Comparison of ENCODE assay signal across 23 cellular contexts in genomic region chr1:32023351-32023750, GRCh38. TPM values are rescaled to one million over a fixed set of nuclear protein-coding genes. Genes with fewer than 3 reads are reported as not detected.
DNase-seq lines count a peak whose midpoint lies in the region; ATAC-seq and TF ChIP-seq lines count a peak whose summit lies in the region.
"Had no signal": no experiment of that assay in that cellular context is flagged by ENCODE, and none has a peak within 500 bp of the region (broad histone marks: within the 10 kb centered on the region; RNA-seq: fewer than 3 reads in every experiment).

No MANE protein-coding gene starts in this region.

- H3K27ac ChIP-seq in A673 (ENCODE audit: low read depth, low read length, poor library complexity, severe bottlenecking), result no peak overlapping the region
- no peak overlapping the region for H3K27ac ChIP-seq in CD8-positive, alpha-beta T cell (ENCODE audit: low read depth, low read length)
- no peak overlapping the region for H3K27ac ChIP-seq in transverse colon
- no peak overlapping the region for H3K27ac ChIP-seq in WERI-Rb-1
- H3K27ac ChIP-seq: brain microvascular endothelial cell, epithelial cell of prostate, skin epidermis had no signal

- DNase-seq in A673 (ENCODE audit: low spot score), result no peak
- DNase-seq in CD8-positive, alpha-beta T cell, result no peak
- DNase-seq in fibroblast of the aortic adventitia (ENCODE audit: low read depth), result peak; percentile 72
- no peak for DNase-seq in transverse colon
- DNase-seq in WERI-Rb-1, result no peak
- DNase-seq: activated CD4-positive, CD25-positive, alpha-beta regulatory T cell treated with anti-CD3 and anti-CD28 coated beads, Interleukin-2, amount 50 U/mL, for 72 hours; brain microvascular endothelial cell; CD8-positive, alpha-beta memory T cell; GOT3; Kasumi-1; naive B cell; NCI-H1105; NCI-H526; SW 1271 had no signal

- POLR2A ChIA-PET in A673 (lab: Charles Lee; ENCODE audit: low non-redundant PET), result interaction anchor here (0.7 kb wide), 1 partner anchor 147 kb away, joined by 5 read pairs; no protein-coding TSS in a partner anchor
- POLR2A ChIA-PET in CD8-positive, alpha-beta T cell (lab: Charles Lee), result interaction anchor here (1.0 to 1.4 kb wide), 3 partner anchors 10 to 84 kb away, joined by 3 read pairs; partner anchors contain the start of gene KPNA6

- peaks cover 64% of the 10 kb centered on the region for H3K4me1 Mint-ChIP-seq in CD8-positive, alpha-beta T cell (ENCODE audit: low read depth)
- H3K4me1 Mint-ChIP-seq in activated T-helper 17 cell treated with anti-CD3 and anti-CD28 coated beads, Interleukin-2, amount 50 U/mL, for 72 hours, result peaks cover 24% of the 10 kb centered on the region

- H3K4me3 Mint-ChIP-seq in CD8-positive, alpha-beta T cell, result no peak overlapping the region
- H3K4me3 Mint-ChIP-seq in activated T-helper 17 cell treated with anti-CD3 and anti-CD28 coated beads, Interleukin-2, amount 50 U/mL, for 72 hours, result no peak overlapping the region
- H3K4me3 Mint-ChIP-seq: dendritic cell treated with granulocyte-macrophage colony-stimulating factor and Interleukin-4, amounts not matched to agents 40 ng/mL and 50 ng/mL, for 4 days; memory B cell; stimulated activated naive CD8-positive, alpha-beta T cell treated with anti-CD3 and anti-CD28 coated beads, Interleukin-15, Interleukin-2, amounts not matched to agents 100 ng/mL and 50 ng/mL, for 24 hours had no signal

- TF ChIP-seq CTCF in A673 (conservative IDR thresholded peaks at IDR 0.05; ENCODE audit: low read depth, low read length), result no peak
- TF ChIP-seq CTCF in CD8-positive, alpha-beta T cell (IDR thresholded peaks at IDR 0.05), result no peak
- no peak for TF ChIP-seq CTCF in fibroblast of the aortic adventitia (IDR thresholded peaks at IDR 0.05; ENCODE audit: insufficient read depth, low read length)
- no peak for TF ChIP-seq CTCF in transverse colon (IDR thresholded peaks at IDR 0.05)
- TF ChIP-seq CTCF in WERI-Rb-1 (IDR thresholded peaks at IDR 0.05; ENCODE audit: low read depth, low read length), result no peak

- no peak for TF ChIP-seq POLR2A in transverse colon (IDR thresholded peaks at IDR 0.05)
- TF ChIP-seq POLR2A in GM18505 (IDR thresholded peaks at IDR 0.05; ENCODE audit: borderline replicate concordance, extremely low read depth, insufficient read depth, insufficient read length), result no peak

- 67 to 75% methylated on average over 3 of the region's 3 CpGs for WGBS in transverse colon (ENCODE audit: low coverage in 1 of 2), 2 donors

- H3K36me3 Mint-ChIP-seq in CD8-positive, alpha-beta T cell, result peaks cover 32% of the 10 kb centered on the region
- H3K36me3 Mint-ChIP-seq in activated T-helper 17 cell treated with anti-CD3 and anti-CD28 coated beads, Interleukin-2, amount 50 U/mL, for 72 hours (ENCODE audit: low read depth), result peaks cover 65% of the 10 kb centered on the region

- H3K4me3 ChIP-seq in A673 (ENCODE audit: low read depth, low read length, poor library complexity, severe bottlenecking) (no peak overlapping the region), fibroblast of the aortic adventitia (ENCODE audit: low read depth, low read length) (no peak overlapping the region), transverse colon (no peak overlapping the region), WERI-Rb-1 (ENCODE audit: low read depth, low read length) (no peak overlapping the region)
- no peak overlapping the region for H3K4me3 ChIP-seq in CD8-positive, alpha-beta T cell (ENCODE audit: low read depth, low read length)
- H3K4me3 ChIP-seq: skin epidermis, tibial nerve had no signal

- CTCF ChIA-PET in A673 (lab: Charles Lee), result no interaction called here
- CTCF ChIA-PET in CD8-positive, alpha-beta T cell (lab: Charles Lee), result interaction anchor here (0.7 to 2.5 kb wide), 5 partner anchors 9 to 58 kb away, joined by 3 to 6 read pairs (median 4); no protein-coding TSS in a partner anchor

- H3K36me3 ChIP-seq in A673 (ENCODE audit: insufficient read depth, low read length, poor library complexity, severe bottlenecking) (peaks cover 22% of the 10 kb centered on the region), transverse colon (no peaks in the 10 kb centered on the region), WERI-Rb-1 (peaks cover 72% of the 10 kb centered on the region)
- no peaks in the 10 kb centered on the region for H3K36me3 ChIP-seq in CD8-positive, alpha-beta T cell (ENCODE audit: insufficient read depth, low read length)

- H3K27me3 ChIP-seq in A673 (replicated peaks; ENCODE audit: insufficient read depth, low read depth, low read length, poor library complexity) (no peaks in the 10 kb centered on the region), transverse colon (no peaks in the 10 kb centered on the region), WERI-Rb-1 (ENCODE audit: insufficient read depth, low read depth, severe bottlenecking) (no peaks in the 10 kb centered on the region)
- H3K27me3 ChIP-seq in CD8-positive, alpha-beta T cell (ENCODE audit: insufficient read depth, low read length), result no peaks in the 10 kb centered on the region
- H3K27me3 ChIP-seq: brain microvascular endothelial cell, tibial nerve had no signal

- ATAC-seq in CD8-positive, alpha-beta T cell, result no peak
- ATAC-seq in activated T-helper 17 cell treated with anti-CD3 and anti-CD28 coated beads, Interleukin-2, amount 50 U/mL, for 72 hours (replicated peaks), result no peak
- ATAC-seq in HG02759 (IDR thresholded peaks at IDR 0.05; ENCODE audit: unreplicated experiment) (no peak), GM18505 (IDR thresholded peaks at IDR 0.05; ENCODE audit: unreplicated experiment) (no peak)

- H3K9me3 ChIP-seq in A673 (ENCODE audit: low read depth, low read length, poor library complexity, severe bottlenecking) (no peaks in the 10 kb centered on the region), transverse colon (no peaks in the 10 kb centered on the region), WERI-Rb-1 (ENCODE audit: severe bottlenecking) (no peaks in the 10 kb centered on the region)
- H3K9me3 ChIP-seq in CD8-positive, alpha-beta T cell (ENCODE audit: low read length), result no peaks in the 10 kb centered on the region
- H3K9me3 ChIP-seq: tibial nerve had no signal

- intact Hi-C loops in A673 (cut with micrococcal nuclease; ENCODE audit: unreplicated experiment) (no loop called here), transverse colon (cut with DNase I; ENCODE audit: low total_unique reads) (no loop called here)
- intact Hi-C loops in CD8-positive, alpha-beta T cell (cut with DNase I, micrococcal nuclease), result no loop called here

- peaks cover 17% of the 10 kb centered on the region for H3K4me1 ChIP-seq in A673 (ENCODE audit: insufficient read depth, low read length, poor library complexity, severe bottlenecking)
- peaks cover 37% of the 10 kb centered on the region for H3K4me1 ChIP-seq in CD8-positive, alpha-beta T cell (ENCODE audit: insufficient read depth, low read length)
- peaks cover 21 to 74% (median 49%) of the 10 kb centered on the region in 4 donors for H3K4me1 ChIP-seq in transverse colon

- no peaks in the 10 kb centered on the region for H3K9me3 Mint-ChIP-seq in CD8-positive, alpha-beta T cell
- no peaks in the 10 kb centered on the region for H3K9me3 Mint-ChIP-seq in activated T-helper 17 cell treated with anti-CD3 and anti-CD28 coated beads, Interleukin-2, amount 50 U/mL, for 72 hours
- H3K9me3 Mint-ChIP-seq: CD8-positive, alpha-beta memory T cell; dendritic cell treated with granulocyte-macrophage colony-stimulating factor and Interleukin-4, amounts not matched to agents 40 ng/mL and 50 ng/mL, for 4 days; memory B cell; naive B cell; stimulated activated naive CD8-positive, alpha-beta T cell treated with anti-CD3 and anti-CD28 coated beads, Interleukin-15, Interleukin-2, amounts not matched to agents 100 ng/mL and 50 ng/mL, for 24 hours had no signal

- no peak for TF ChIP-seq EP300 in transverse colon (IDR thresholded peaks at IDR 0.05; ENCODE audit: low read depth)

- H3K27me3 Mint-ChIP-seq in CD8-positive, alpha-beta T cell (ENCODE audit: low read depth), result no peaks in the 10 kb centered on the region
- no peaks in the 10 kb centered on the region for H3K27me3 Mint-ChIP-seq in activated T-helper 17 cell treated with anti-CD3 and anti-CD28 coated beads, Interleukin-2, amount 50 U/mL, for 72 hours
- H3K27me3 Mint-ChIP-seq: CD8-positive, alpha-beta memory T cell; dendritic cell treated with granulocyte-macrophage colony-stimulating factor and Interleukin-4, amounts not matched to agents 40 ng/mL and 50 ng/mL, for 4 days; memory B cell; naive B cell; stimulated activated naive CD8-positive, alpha-beta T cell treated with anti-CD3 and anti-CD28 coated beads, Interleukin-15, Interleukin-2, amounts not matched to agents 100 ng/mL and 50 ng/mL, for 24 hours had no signal

- peak overlapping the region; percentile 30 for H3K27ac Mint-ChIP-seq in CD8-positive, alpha-beta T cell
- peak overlapping the region; percentile 43 for H3K27ac Mint-ChIP-seq in activated T-helper 17 cell treated with anti-CD3 and anti-CD28 coated beads, Interleukin-2, amount 50 U/mL, for 72 hours
- H3K27ac Mint-ChIP-seq: dendritic cell treated with granulocyte-macrophage colony-stimulating factor and Interleukin-4, amounts not matched to agents 40 ng/mL and 50 ng/mL, for 4 days; memory B cell; stimulated activated naive CD8-positive, alpha-beta T cell treated with anti-CD3 and anti-CD28 coated beads, Interleukin-15, Interleukin-2, amounts not matched to agents 100 ng/mL and 50 ng/mL, for 24 hours had no signal

- in situ Hi-C loops in transverse colon (cut with MboI; ENCODE audit: low pct_ligation_motif_present in 1 of 4, low pct_unique_long_range_greater_than_20kb in 1 of 4, low sequenced_read_pairs in 3 of 4), result no loop called here

- BruUV-seq in A673 (replicated peaks; lab: Mats Ljungman, UMichigan), result TSS peak; percentile 4

RNA-seq across cellular contexts. Expression of gene KHDRBS1, which starts 9.7 kb away (rescaled TPM):
- total RNA-seq in A673 (2021) (226 and 236 TPM in 2 replicates), fibroblast of the aortic adventitia (ENCODE audit: low replicate concordance) (43.1 and 53.8 TPM in 2 replicates), transverse colon (10 to 100 TPM; 49.3 to 83.4 (median 57.1) TPM)
- 100 to 1,000 TPM; 102 TPM for total RNA-seq in CD8-positive, alpha-beta T cell
- 100 to 1,000 TPM; 140 to 177 TPM for total RNA-seq in activated T-helper 17 cell treated with anti-CD3 and anti-CD28 coated beads, Interleukin-2, amount 50 U/mL, for 72 hours

RNA-seq across cellular contexts. Expression of gene TMEM39B, which starts 49.4 kb away (rescaled TPM):
- total RNA-seq in A673 (2021), result 30.4 and 32.4 TPM in 2 replicates
- 1 to 10 TPM; 6.6 to 7.6 TPM for total RNA-seq in CD8-positive, alpha-beta T cell
- 10 to 100 TPM; 26.2 to 34.4 TPM for total RNA-seq in activated T-helper 17 cell treated with anti-CD3 and anti-CD28 coated beads, Interleukin-2, amount 50 U/mL, for 72 hours
- 3.3 and 9.0 TPM in 2 replicates for total RNA-seq in fibroblast of the aortic adventitia (ENCODE audit: low replicate concordance)
- 10 to 100 TPM in 1 of 4 donors, 1 to 10 TPM in 3; 2.6 to 35.8 (median 3.5) TPM for total RNA-seq in transverse colon
